Comparison of ENCODE assay signal across 18 cellular contexts in genomic region chr3:160643994-160644393, GRCh38. TPM values are rescaled to one million over a fixed set of nuclear protein-coding genes. Genes with fewer than 3 reads are reported as not detected.
DNase-seq lines count a peak whose midpoint lies in the region; ATAC-seq and TF ChIP-seq lines count a peak whose summit lies in the region.
"Had no signal": no experiment of that assay in that cellular context is flagged by ENCODE, and none has a peak within 500 bp of the region (broad histone marks: within the 10 kb centered on the region; RNA-seq: fewer than 3 reads in every experiment).

No MANE protein-coding gene starts in this region.

- H3K36me3 Mint-ChIP-seq in Calu3 (ENCODE audit: insufficient read depth, unreplicated experiment), result no peaks in the 10 kb centered on the region
- H3K36me3 Mint-ChIP-seq: activated naive CD4-positive, alpha-beta T cell treated with anti-CD3 and anti-CD28 coated beads, Interleukin-2, amount 10 ng/mL, durations not matched to agents 7 days and 5 days; naive thymus-derived CD4-positive, alpha-beta T cell; stimulated activated naive B cell treated with anti-CD40 and anti-IgM and Interleukin-4, amounts not matched to agents 10 μg/mL and 1 μg/mL and 100 μg/mL, for 72 hours had no signal

- no TSS peak for BruUV-seq in Calu3 (replicated peaks; lab: Mats Ljungman, UMichigan)

- peak; percentile 13 for TF ChIP-seq CTCF in Calu3 (IDR thresholded peaks at IDR 0.05; ENCODE audit: unreplicated experiment)
- TF ChIP-seq CTCF in OCI-LY1 (IDR thresholded peaks at IDR 0.05; ENCODE audit: low read length), result peak; percentile 33
- peak; percentile 44 for TF ChIP-seq CTCF in fibroblast of villous mesenchyme (IDR thresholded peaks at IDR 0.05; ENCODE audit: insufficient read depth, low read depth, low read length)

- H3F3A ChIP-seq in OCI-LY1 (ENCODE audit: insufficient read depth, low read length), result no peaks in the 10 kb centered on the region

- no peak overlapping the region for H2AFZ ChIP-seq in OCI-LY1 (ENCODE audit: low read length)

- no peak overlapping the region for H3K4me3 Mint-ChIP-seq in Calu3 (ENCODE audit: low read depth, unreplicated experiment)
- H3K4me3 Mint-ChIP-seq: activated naive CD4-positive, alpha-beta T cell treated with anti-CD3 and anti-CD28 coated beads, Interleukin-2, amount 10 ng/mL, durations not matched to agents 7 days and 5 days; stimulated activated naive B cell treated with anti-CD40 and anti-IgM and Interleukin-4, amounts not matched to agents 10 μg/mL and 1 μg/mL and 100 μg/mL, for 72 hours had no signal

- CTCF ChIA-PET in Calu3 (lab: Charles Lee), result interaction anchor here (0.7 to 1.6 kb wide), 6 partner anchors 10 to 298 kb away, joined by 3 to 8 read pairs (median 4); partner anchors contain the start of gene ARL14

- H4K20me1 ChIP-seq in OCI-LY1 (ENCODE audit: insufficient read depth, low read length), result no peaks in the 10 kb centered on the region

- DNase-seq in Calu3 (no peak), fibroblast of villous mesenchyme (ENCODE audit: low read depth) (no peak), NCI-H2107 (lab: John Stamatoyannopoulos, UW) (no peak), NCI-H2227 (lab: John Stamatoyannopoulos, UW; ENCODE audit: unreplicated experiment) (no peak), NCI-H2171 (lab: John Stamatoyannopoulos, UW) (no peak), NCI-H774 (lab: John Stamatoyannopoulos, UW) (no peak)
- DNase-seq: activated CD8-positive, alpha-beta memory T cell treated with anti-CD3 and anti-CD28 coated beads for 24 hours; activated naive CD4-positive, alpha-beta T cell treated with anti-CD3 and anti-CD28 coated beads, Interleukin-2, amount 10 ng/mL, durations not matched to agents 7 days and 5 days; central memory CD4-positive, alpha-beta T cell; EL; naive thymus-derived CD4-positive, alpha-beta T cell; NCI-H1092 treated with DMSO at 0.1 percent for 48 hours; NCI-H526; stimulated activated CD4-positive, alpha-beta T cell treated with anti-CD3 and anti-CD28 coated beads, Interleukin-4, amount 100 ng/mL, for 4 hours; stimulated activated naive B cell treated with anti-CD40 and anti-IgM and Interleukin-4, amounts not matched to agents 10 μg/mL and 1 μg/mL and 100 μg/mL, for 72 hours had no signal

- H3K9me3 ChIP-seq in OCI-LY1 (ENCODE audit: low read length), result no peaks in the 10 kb centered on the region

- peaks cover 41% of the 10 kb centered on the region for H3K4me1 Mint-ChIP-seq in Calu3 (ENCODE audit: low read depth, unreplicated experiment)
- H3K4me1 Mint-ChIP-seq: activated naive CD4-positive, alpha-beta T cell treated with anti-CD3 and anti-CD28 coated beads, Interleukin-2, amount 10 ng/mL, durations not matched to agents 7 days and 5 days; naive thymus-derived CD4-positive, alpha-beta T cell had no signal

- no peaks in the 10 kb centered on the region for H3K36me3 ChIP-seq in OCI-LY1 (ENCODE audit: insufficient read depth, low read length)

- H3K9me2 ChIP-seq in OCI-LY1 (ENCODE audit: low read depth, low read length), result no peaks in the 10 kb centered on the region

- H3K9me3 Mint-ChIP-seq in Calu3 (ENCODE audit: low read depth, unreplicated experiment), result no peaks in the 10 kb centered on the region
- H3K9me3 Mint-ChIP-seq: activated naive CD4-positive, alpha-beta T cell treated with anti-CD3 and anti-CD28 coated beads, Interleukin-2, amount 10 ng/mL, durations not matched to agents 7 days and 5 days; naive thymus-derived CD4-positive, alpha-beta T cell; stimulated activated naive B cell treated with anti-CD40 and anti-IgM and Interleukin-4, amounts not matched to agents 10 μg/mL and 1 μg/mL and 100 μg/mL, for 72 hours had no signal

- no peak overlapping the region for H3K27ac Mint-ChIP-seq in Calu3 (ENCODE audit: unreplicated experiment)
- H3K27ac Mint-ChIP-seq: activated naive CD4-positive, alpha-beta T cell treated with anti-CD3 and anti-CD28 coated beads, Interleukin-2, amount 10 ng/mL, durations not matched to agents 7 days and 5 days; naive thymus-derived CD4-positive, alpha-beta T cell; stimulated activated naive B cell treated with anti-CD40 and anti-IgM and Interleukin-4, amounts not matched to agents 10 μg/mL and 1 μg/mL and 100 μg/mL, for 72 hours had no signal

- H3K9ac ChIP-seq in OCI-LY1 (ENCODE audit: low read length), result no peak overlapping the region

- peak; percentile 56 for ATAC-seq in GM21619 (IDR thresholded peaks at IDR 0.05; ENCODE audit: unreplicated experiment)
- ATAC-seq: naive thymus-derived CD4-positive, alpha-beta T cell; sciatic nerve had no signal

- H3K27me3 Mint-ChIP-seq in Calu3 (ENCODE audit: unreplicated experiment), result no peaks in the 10 kb centered on the region
- H3K27me3 Mint-ChIP-seq: activated naive CD4-positive, alpha-beta T cell treated with anti-CD3 and anti-CD28 coated beads, Interleukin-2, amount 10 ng/mL, durations not matched to agents 7 days and 5 days; stimulated activated naive B cell treated with anti-CD40 and anti-IgM and Interleukin-4, amounts not matched to agents 10 μg/mL and 1 μg/mL and 100 μg/mL, for 72 hours had no signal

- H3K4me1 ChIP-seq in OCI-LY1 (ENCODE audit: insufficient read depth, low read length, severe bottlenecking), result no peaks in the 10 kb centered on the region

- H3K27ac ChIP-seq in OCI-LY1 (ENCODE audit: low read depth, low read length, poor library complexity, severe bottlenecking), result no peak overlapping the region

- no peak overlapping the region for H3K4me3 ChIP-seq in OCI-LY1 (ENCODE audit: low read depth, low read length, poor library complexity, severe bottlenecking)
- no peak overlapping the region for H3K4me3 ChIP-seq in fibroblast of villous mesenchyme (ENCODE audit: low read depth, low read length)

- H3K4me2 ChIP-seq in OCI-LY1 (ENCODE audit: low read length), result no peak overlapping the region

- intact Hi-C loops in Calu3 (cut with micrococcal nuclease; ENCODE audit: unreplicated experiment), result loop anchor here (2.0 kb wide), 2 partner anchors 33 to 299 kb away; partner anchors contain the start of gene ARL14

- H3K27me3 ChIP-seq in OCI-LY1 (ENCODE audit: insufficient read depth, low read length), result no peaks in the 10 kb centered on the region

- no peaks in the 10 kb centered on the region for H3K79me2 ChIP-seq in OCI-LY1 (ENCODE audit: insufficient read depth, low read length)

RNA-seq across cellular contexts. Expression of gene ARL14, which starts 33.0 kb away (rescaled TPM):
- total RNA-seq in Calu3 (2022) (104 and 197 TPM in 2 replicates), fibroblast of villous mesenchyme (not detected in 2 replicates)
- total RNA-seq: naive thymus-derived CD4-positive, alpha-beta T cell; sciatic nerve had no signal

Comparison
In these comparisons a context has a peak if more than half of its experiments do, and no peak if none do; other contexts are left out.
1. RNA of gene ARL14, which starts 33.0 kb away (total RNA-seq): 104 to 197 TPM in Calu3; not detected in fibroblast of villous mesenchyme; every median in the first group is over 100 times any median in the second.
2. Peak in every context shown above with its lines, with median percentiles within 50 percentile points of each other: CTCF ChIP-seq.